Comparison of ENCODE assay signal across 17 cellular contexts in the genomic region with DNA sequence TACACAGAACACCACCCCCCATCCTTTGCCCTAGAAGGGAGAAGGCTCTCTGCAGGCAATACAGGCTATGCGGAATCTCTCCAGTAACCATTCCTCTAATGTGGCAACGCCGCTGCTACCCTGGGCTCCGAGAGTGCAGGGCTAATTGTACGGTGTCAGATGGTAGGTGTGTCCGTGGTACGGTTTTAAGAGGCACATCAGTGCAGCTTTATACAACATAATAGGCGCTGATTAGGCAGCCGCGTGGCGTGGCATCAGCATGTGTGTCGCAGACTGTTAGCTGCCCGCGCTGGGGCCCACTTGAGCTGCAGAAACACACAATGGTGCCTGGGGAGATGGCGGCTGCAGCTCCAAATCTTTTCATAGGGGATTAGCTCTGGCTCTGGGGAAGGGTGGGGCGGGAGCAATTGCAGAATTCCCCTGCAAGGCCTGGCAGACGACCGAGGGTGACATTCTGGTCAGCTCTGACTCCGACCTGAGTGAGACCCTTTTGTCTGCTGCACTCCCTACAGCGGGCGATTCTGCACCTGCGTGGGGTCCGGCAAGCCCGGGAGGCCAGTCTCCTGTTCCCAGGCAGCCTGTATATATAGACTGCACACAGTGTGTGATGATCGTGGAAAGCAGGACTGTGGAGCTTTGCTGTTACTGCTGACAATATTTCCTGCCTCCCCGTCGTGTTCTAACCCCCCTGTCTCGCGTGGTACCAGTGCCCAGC.
DNase-seq lines count a peak whose midpoint lies in the region; ATAC-seq and TF ChIP-seq lines count a peak whose summit lies in the region.
"Had no signal": no experiment of that assay in that cellular context is flagged by ENCODE, and none has a peak within 500 bp of the region (broad histone marks: within the 10 kb centered on the region; RNA-seq: fewer than 3 reads in every experiment).

No MANE protein-coding gene starts in this region.

- no peaks in the 10 kb centered on the region for H3K4me1 Mint-ChIP-seq in Caco-2 (ENCODE audit: low read depth, unreplicated experiment)
- H3K4me1 Mint-ChIP-seq: activated CD4-positive, alpha-beta T cell treated with anti-CD3 and anti-CD28 coated beads, Interleukin-2, amount 10 ng/mL, durations not matched to agents 24 days and 14 days had no signal

- H3K4me1 ChIP-seq in aorta (ENCODE audit: control insufficient read depth in 1 of 2, insufficient read depth in 2 of 2, low read length in 2 of 2) (no peaks in the 10 kb centered on the region), Caco-2 (no peaks in the 10 kb centered on the region)
- H3K4me1 ChIP-seq: SJCRH30 had no signal

- CTCF ChIA-PET in Caco-2 (lab: Charles Lee): no interaction called here

- WGBS in aorta, 2 donors: 88 to 92% methylated on average over 29 of the region's 29 CpGs

- H3K9me3 ChIP-seq in aorta (ENCODE audit: control insufficient read depth, low read length): no peaks in the 10 kb centered on the region
- H3K9me3 ChIP-seq in Caco-2: no peaks in the 10 kb centered on the region
- H3K9me3 ChIP-seq: esophagus muscularis mucosa, neutrophil, SJCRH30 had no signal

- POLR2A ChIA-PET in Caco-2 (lab: Charles Lee): no interaction called here

- H3K36me3 ChIP-seq in aorta (ENCODE audit: control insufficient read depth in 1 of 2, insufficient read depth in 2 of 2, low read length in 1 of 2) (no peaks in the 10 kb centered on the region), Caco-2 (ENCODE audit: control insufficient read depth, insufficient read depth, low read length) (no peaks in the 10 kb centered on the region)
- H3K36me3 ChIP-seq: esophagus muscularis mucosa, neutrophil, SJCRH30, stomach had no signal

- TF ChIP-seq CTCF in astrocyte of the cerebellum (IDR thresholded peaks at IDR 0.05; ENCODE audit: low read depth, low read length, missing control alignments) (no peak), Caco-2 (IDR thresholded peaks at IDR 0.05; ENCODE audit: insufficient read depth in 1 of 2, low read depth in 1 of 2, low read length in 1 of 2, severe bottlenecking in 1 of 2, unreplicated experiment in 1 of 2) (no peak)

- ATAC-seq in Right ventricle myocardium inferior (no peak), Right ventricle myocardium superior (ENCODE audit: poor library complexity) (no peak), aorta (ENCODE audit: low FRiP score) (peak; percentile 22)
- ATAC-seq: HepG2 had no signal

- no peaks in the 10 kb centered on the region for H3K9me3 Mint-ChIP-seq in Caco-2 (ENCODE audit: unreplicated experiment)
- H3K9me3 Mint-ChIP-seq: activated CD4-positive, alpha-beta T cell treated with anti-CD3 and anti-CD28 coated beads, Interleukin-2, amount 10 ng/mL, durations not matched to agents 24 days and 14 days had no signal

- no TSS peak for BruUV-seq in Caco-2 (replicated peaks; lab: Mats Ljungman, UMichigan)

- peak; percentile 60 for DNase-seq in Right ventricle myocardium inferior (ENCODE audit: missing footprints)
- no peak for DNase-seq in Right ventricle myocardium superior
- DNase-seq in astrocyte of the cerebellum (ENCODE audit: low read depth): no peak
- peak; percentile 8 for DNase-seq in medulla oblongata (ENCODE audit: extremely low spot score)
- no peak for DNase-seq in aorta
- no peak for DNase-seq in activated CD4-positive, alpha-beta T cell treated with anti-CD3 and anti-CD28 coated beads, Interleukin-2, amount 50 U/mL, for 48 hours
- no peak for DNase-seq in Caco-2
- DNase-seq in activated CD4-positive, alpha-beta T cell treated with anti-CD3 and anti-CD28 coated beads, Interleukin-2, amount 50 U/mL, for 4 hours: no peak
- DNase-seq: activated CD4-positive, alpha-beta T cell treated with anti-CD3 and anti-CD28 coated beads, Interleukin-2, amount 10 ng/mL, durations not matched to agents 24 days and 14 days; activated T-cell treated with anti-CD3 and anti-CD28 coated beads, Interleukin-2, amount 50 U/mL, for 48 hours; COR-L47; SJCRH30; stomach had no signal

- no peak overlapping the region for H3K27ac Mint-ChIP-seq in Caco-2 (ENCODE audit: unreplicated experiment)
- H3K27ac Mint-ChIP-seq: activated CD4-positive, alpha-beta T cell treated with anti-CD3 and anti-CD28 coated beads, Interleukin-2, amount 10 ng/mL, durations not matched to agents 24 days and 14 days had no signal

- H3K27me3 ChIP-seq in aorta (ENCODE audit: control insufficient read depth in 1 of 2, insufficient read depth in 2 of 2, low read length in 1 of 2) (no peaks in the 10 kb centered on the region), Caco-2 (replicated peaks; ENCODE audit: control insufficient read depth, insufficient read depth, low read length) (no peaks in the 10 kb centered on the region; the same call in 1 of the 2 replicates)
- H3K27me3 ChIP-seq: esophagus muscularis mucosa, neutrophil, SJCRH30, stomach had no signal

- no peak overlapping the region for H3K4me3 Mint-ChIP-seq in Caco-2 (ENCODE audit: unreplicated experiment)
- H3K4me3 Mint-ChIP-seq: activated CD4-positive, alpha-beta T cell treated with anti-CD3 and anti-CD28 coated beads, Interleukin-2, amount 10 ng/mL, durations not matched to agents 24 days and 14 days had no signal

- peaks cover 5% of the 10 kb centered on the region for H3K27me3 Mint-ChIP-seq in Caco-2 (ENCODE audit: insufficient read depth, unreplicated experiment)
- H3K27me3 Mint-ChIP-seq: activated CD4-positive, alpha-beta T cell treated with anti-CD3 and anti-CD28 coated beads, Interleukin-2, amount 10 ng/mL, durations not matched to agents 24 days and 14 days had no signal

- in situ Hi-C loops in astrocyte of the cerebellum (cut with HindIII; ENCODE audit: low sequenced_read_pairs): no loop called here

- H3K36me3 Mint-ChIP-seq in Caco-2 (ENCODE audit: insufficient read depth, unreplicated experiment): no peaks in the 10 kb centered on the region

- H3K4me3 ChIP-seq in astrocyte of the cerebellum (ENCODE audit: low read depth, low read length) (peak overlapping the region; percentile 13), aorta (ENCODE audit: low read length in 2 of 2) (no peak overlapping the region), Caco-2 (ENCODE audit: low read depth, low read length) (no peak overlapping the region)
- H3K4me3 ChIP-seq: esophagus muscularis mucosa, SJCRH30, smooth muscle cell, stomach had no signal

- H3K27ac ChIP-seq in aorta (ENCODE audit: low read depth in 1 of 2, low read length in 2 of 2): no peak overlapping the region
- H3K27ac ChIP-seq: esophagus muscularis mucosa, neutrophil, SJCRH30, stomach had no signal

- intact Hi-C loops in Right ventricle myocardium inferior (cut with DNase I): no loop called here
- intact Hi-C loops in Right ventricle myocardium superior (cut with DNase I): no loop called here
- intact Hi-C loops in aorta (cut with DNase I): no loop called here
- intact Hi-C loops in Caco-2 (cut with micrococcal nuclease; ENCODE audit: unreplicated experiment): no loop called here

Comparison
In these comparisons a context has a peak if more than half of its experiments do, and no peak if none do; other contexts are left out.
1. DNase-seq: peak in Right ventricle myocardium inferior (single experiment) and medulla oblongata (single experiment); none in Right ventricle myocardium superior (single experiment), astrocyte of the cerebellum (single experiment), aorta (0 of 2), activated CD4-positive, alpha-beta T cell treated with anti-CD3 and anti-CD28 coated beads, Interleukin-2, amount 50 U/mL, for 48 hours (0 of 2), Caco-2 (0 of 2) and activated CD4-positive, alpha-beta T cell treated with anti-CD3 and anti-CD28 coated beads, Interleukin-2, amount 50 U/mL, for 4 hours (0 of 2).